In genomic region chr14:87989613-87990299, GRCh38 we compare ENCODE assay signal across 1 cellular context.
TF ChIP-seq lines count a peak whose summit lies in the region.

No MANE protein-coding gene starts in this region.

TF ChIP-seq in liver, 16 proteins besides CTCF, POLR2A, EP300 and RAD21 (continued from another document):
- TF ChIP-seq SP1 (IDR thresholded peaks at IDR 0.05) (no peak), ATF3 (IDR thresholded peaks at IDR 0.05) (no peak), RXRA (IDR thresholded peaks at IDR 0.05) (peak in 1 of 2 donors; percentile 64), GABPA (IDR thresholded peaks at IDR 0.05 in 1 of 2, conservative IDR thresholded peaks at IDR 0.05 in 1 of 2) (no peak), MAX (IDR thresholded peaks at IDR 0.05) (peak; percentile 55)
